8 cellular contexts compared by ENCODE assay signal in the genomic region with DNA sequence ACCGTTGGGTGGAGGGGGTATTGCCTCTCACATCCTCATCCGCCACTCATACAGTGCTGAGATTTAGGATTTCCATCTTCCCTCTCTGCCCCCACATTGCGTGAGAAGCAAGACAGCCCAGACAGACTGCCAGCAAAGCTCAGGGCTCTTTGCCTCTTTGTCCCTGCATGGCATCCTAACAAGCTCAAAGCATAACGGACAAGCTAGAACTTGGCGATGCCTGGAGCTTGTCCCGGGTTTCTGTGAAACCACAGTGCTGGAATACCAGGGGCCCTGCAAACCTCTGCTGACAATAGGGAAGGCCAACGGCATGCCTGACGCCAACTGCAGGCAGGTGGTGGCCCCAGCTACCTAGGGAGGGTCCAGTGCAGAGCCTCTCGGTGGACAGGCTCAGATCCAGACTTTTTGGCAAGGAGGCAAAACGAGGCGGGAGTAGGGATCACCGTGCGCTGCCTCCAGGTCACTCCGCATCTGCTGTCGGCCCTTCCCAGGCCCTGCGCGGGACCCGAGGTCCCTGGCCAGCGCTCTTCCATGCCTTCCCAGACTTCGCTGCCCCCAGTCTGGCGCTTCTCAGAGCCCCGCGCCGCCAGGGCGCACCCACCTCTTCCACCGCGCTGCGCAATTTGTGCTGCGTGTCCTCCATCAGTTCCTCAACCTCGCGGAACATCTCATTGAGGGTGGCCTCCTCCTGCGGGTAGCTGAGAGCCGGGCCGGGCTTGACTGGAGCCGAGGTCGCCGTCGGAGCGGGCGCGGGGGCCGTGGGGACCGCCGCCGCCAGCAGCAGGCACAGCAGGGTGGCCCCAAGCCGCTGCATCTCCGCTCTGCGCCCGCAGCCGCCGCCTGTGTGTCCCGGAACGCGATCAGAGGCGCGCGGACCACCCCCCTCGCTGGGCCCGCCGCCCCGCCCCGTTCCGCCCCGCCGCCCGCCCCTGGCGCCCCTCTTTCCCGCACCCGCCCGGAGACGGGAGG. TPM values are rescaled to one million over a fixed set of nuclear protein-coding genes. Genes with fewer than 3 reads are reported as not detected.
DNase-seq lines count a peak whose midpoint lies in the region; ATAC-seq and TF ChIP-seq lines count a peak whose summit lies in the region.

TSS of gene DKK3 (minus strand) at position 858 of the 969 bp plus-strand sequence. CDS start at position 814, 44 bp downstream.

- DNase-seq in D341Med (ENCODE audit: low spot score) (peak; percentile 53), SJSA1 (ENCODE audit: low read depth in 1 of 2, low spot score in 2 of 2) (peak; percentile 62 to 63), esophagus squamous epithelium (lab: John Stamatoyannopoulos, UW) (no peak), myocyte (ENCODE audit: low read depth) (peak; percentile 73), ureter (ENCODE audit: low spot score) (no peak), dedifferentiated amniotic fluid mesenchymal stem cell (ENCODE audit: extremely low spot score) (no peak)
- no peak for DNase-seq in activated CD4-positive, CD25-positive, alpha-beta regulatory T cell treated with anti-CD3 and anti-CD28 coated beads, Interleukin-2, amount 50 U/mL, for 72 hours

- peak within 1 kb of the TSS; percentile 81 for H3K4me3 ChIP-seq in SJSA1
- peak within 1 kb of the TSS; percentile 38 to 81 (median 53) for H3K4me3 ChIP-seq in esophagus squamous epithelium

- H3K9me3 ChIP-seq in SJSA1 (replicated peaks) (no peaks in the 10 kb centered on the region), esophagus squamous epithelium (no peaks in the 10 kb centered on the region)

- H3K36me3 ChIP-seq in SJSA1 (peaks cover 47% of the 10 kb centered on the region), esophagus squamous epithelium (no peaks in the 10 kb centered on the region)

- TF ChIP-seq POLR2A in esophagus squamous epithelium (IDR thresholded peaks at IDR 0.05), result no peak

- H3K27me3 ChIP-seq in SJSA1 (replicated peaks) (no peaks in the 10 kb centered on the region; the same call in 1 of the 2 replicates), esophagus squamous epithelium (peaks cover 0 to 50% (median 0%) of the 10 kb centered on the region in 4 donors)

- 3 to 36% methylated on average over 6 to 10 of the region's 71 CpGs for WGBS in esophagus squamous epithelium, 2 donors

- intact Hi-C loops in esophagus squamous epithelium (cut with DNase I), result no loop called here

- TF ChIP-seq CTCF in esophagus squamous epithelium (IDR thresholded peaks at IDR 0.05), result no peak

- peaks cover 50% of the 10 kb centered on the region for H3K4me1 ChIP-seq in SJSA1 (replicated peaks)
- H3K4me1 ChIP-seq in esophagus squamous epithelium, result peaks cover 18 to 53% (median 26%) of the 10 kb centered on the region in 3 donors

- ATAC-seq in HG03108 (IDR thresholded peaks at IDR 0.05; ENCODE audit: unreplicated experiment), result no peak

- H3K27ac ChIP-seq in SJSA1 (peak within 1 kb of the TSS; percentile 61), esophagus squamous epithelium (peak within 1 kb of the TSS; percentile 63 to 79 (median 74))

RNA-seq across cellular contexts. Expression of gene DKK3, which starts in this region (rescaled TPM):
- 572 and 807 TPM in 2 replicates for total RNA-seq in SJSA1 (2014; rRNA removed; shearing (Covaris generic))
- total RNA-seq in esophagus squamous epithelium, result 100 to 1,000 TPM in 1 of 4 donors, 10 to 100 TPM in 3; 24.8 to 112 (median 44.5) TPM
- 234 and 270 TPM in 2 replicates for total RNA-seq in myocyte
- polyA plus RNA-seq in myocyte (2012), result 665 TPM
- total RNA-seq in ureter, result 74.6 TPM

Comparison
In these comparisons a context has a peak if more than half of its experiments do, and no peak if none do; other contexts are left out.
1. DNase-seq: peak in D341Med (single experiment), SJSA1 (2 of 2) and myocyte (single experiment); none in esophagus squamous epithelium (single experiment), ureter (single experiment), activated CD4-positive, CD25-positive, alpha-beta regulatory T cell treated with anti-CD3 and anti-CD28 coated beads, Interleukin-2, amount 50 U/mL, for 72 hours (single experiment) and dedifferentiated amniotic fluid mesenchymal stem cell (single experiment).